Comparison of ENCODE assay signal across 10 cellular contexts in genomic region chr14:101834387-101835165, GRCh38.
DNase-seq lines count a peak whose midpoint lies in the region; ATAC-seq, FAIRE-seq and TF ChIP-seq lines count a peak whose summit lies in the region.
"Had no signal": no experiment of that assay in that cellular context is flagged by ENCODE, and none has a peak within 500 bp of the region (broad histone marks: within the 10 kb centered on the region; RNA-seq: fewer than 3 reads in every experiment).

No MANE protein-coding gene starts in this region.

- H3K79me2 ChIP-seq in SK-N-SH (ENCODE audit: insufficient read depth) (peaks cover 100% of the 10 kb centered on the region), keratinocyte (ENCODE audit: control insufficient read depth, insufficient read depth, low read length) (peaks cover 74% of the 10 kb centered on the region)

- no peak for TF ChIP-seq RAD21 in SK-N-SH (IDR thresholded peaks at IDR 0.05; ENCODE audit: low read length)

- POLR2A ChIA-PET in SK-N-SH (lab: Yijun Ruan, JAX), result no interaction called here

- FAIRE-seq in keratinocyte (lab: Jason Lieb, UNC), result no peak

- peaks cover 18% of the 10 kb centered on the region for H3K36me3 Mint-ChIP-seq in activated naive CD8-positive, alpha-beta T cell treated with anti-CD3 and anti-CD28 coated beads, Interleukin-2, amount 50 U/mL, for 24 hours (ENCODE audit: low read depth)

- no peaks in the 10 kb centered on the region for H3K9me2 ChIP-seq in SK-N-SH

- H3K4me3 ChIP-seq in SK-N-SH (ENCODE audit: low read depth in 2 of 2, low read length in 1 of 2), result no peak overlapping the region
- H3K4me3 ChIP-seq in keratinocyte (ENCODE audit: control insufficient read depth in 2 of 3, extremely low read depth in 1 of 3, insufficient read depth in 2 of 3, low read depth in 1 of 3, low read length in 3 of 3), result no peak overlapping the region

- H3F3A ChIP-seq in SK-N-SH (replicated peaks; ENCODE audit: insufficient read depth), result no peaks in the 10 kb centered on the region

- no peak overlapping the region for H3K4me3 Mint-ChIP-seq in activated naive CD8-positive, alpha-beta T cell treated with anti-CD3 and anti-CD28 coated beads, Interleukin-2, amount 50 U/mL, for 24 hours

- H4K20me1 ChIP-seq in SK-N-SH (ENCODE audit: insufficient read depth) (peaks cover 55% of the 10 kb centered on the region), keratinocyte (ENCODE audit: control insufficient read depth, extremely low read depth, insufficient read depth, low read length) (peaks cover 3% of the 10 kb centered on the region)

- CTCF ChIA-PET in SK-N-SH (lab: Yijun Ruan, JAX), result no interaction called here

- H3K9me3 Mint-ChIP-seq in activated naive CD8-positive, alpha-beta T cell treated with anti-CD3 and anti-CD28 coated beads, Interleukin-2, amount 50 U/mL, for 24 hours, result no peaks in the 10 kb centered on the region

- no peak for ATAC-seq in SK-N-SH treated with all-trans-retinoic acid at 6 μM for 48 hours
- ATAC-seq in activated naive CD8-positive, alpha-beta T cell treated with anti-CD3 and anti-CD28 coated beads, Interleukin-2, amount 50 U/mL, for 24 hours, result no peak
- no peak for ATAC-seq in HG02571 (IDR thresholded peaks at IDR 0.05; ENCODE audit: unreplicated experiment)

- TF ChIP-seq CTCF in SK-N-SH (IDR thresholded peaks at IDR 0.05) (no peak), keratinocyte (optimal IDR thresholded peaks at IDR 0.05 in 1 of 3, IDR thresholded peaks at IDR 0.05 in 1 of 3, conservative IDR thresholded peaks at IDR 0.05 in 1 of 3; ENCODE audit: extremely low read depth in 1 of 3, insufficient read depth in 2 of 3, low read length in 3 of 3) (no peak)

- H3K9me1 ChIP-seq in keratinocyte (ENCODE audit: control insufficient read depth, extremely low read depth, insufficient read depth, low read length), result no peaks in the 10 kb centered on the region

- H3K9me3 ChIP-seq in SK-N-SH (no peaks in the 10 kb centered on the region), keratinocyte (ENCODE audit: control insufficient read depth, low read depth, low read length) (no peaks in the 10 kb centered on the region)

- H3K36me3 ChIP-seq in SK-N-SH (replicated peaks in 1 of 2; ENCODE audit: control insufficient read depth in 1 of 2, insufficient read depth in 2 of 2, low read length in 1 of 2), result peaks cover 7 to 22% of the 10 kb centered on the region in 2 experiments
- H3K36me3 ChIP-seq in keratinocyte (ENCODE audit: control insufficient read depth in 2 of 2, extremely low read depth in 1 of 2, insufficient read depth in 2 of 2, low read length in 2 of 2), result peaks cover 1 to 2% of the 10 kb centered on the region in 2 experiments

- no peaks in the 10 kb centered on the region for H3K27me3 Mint-ChIP-seq in activated naive CD8-positive, alpha-beta T cell treated with anti-CD3 and anti-CD28 coated beads, Interleukin-2, amount 50 U/mL, for 24 hours

- TF ChIP-seq EP300 in SK-N-SH (IDR thresholded peaks at IDR 0.05; ENCODE audit: borderline replicate concordance in 1 of 2, low read depth in 1 of 2, low read length in 1 of 2), result no peak

- peak overlapping the region; percentile 52 for H3K27ac Mint-ChIP-seq in activated naive CD8-positive, alpha-beta T cell treated with anti-CD3 and anti-CD28 coated beads, Interleukin-2, amount 50 U/mL, for 24 hours

- H3K27ac ChIP-seq in SK-N-SH (ENCODE audit: low read depth in 2 of 2, low read length in 1 of 2) (peak overlapping the region in 1 of 2 experiments; percentile 67; a peak in 2 of 4 replicates), keratinocyte (ENCODE audit: control insufficient read depth, insufficient read depth, low read length) (peak overlapping the region; percentile 19)

- 73% methylated on average over 6 of the region's 6 CpGs for WGBS in SK-N-SH (ENCODE audit: low lambda C conversion rate)

- DNase-seq in SK-N-SH (no peak), keratinocyte (ENCODE audit: low read depth, low spot score) (no peak), smooth muscle cell of the brain vasculature (ENCODE audit: low read depth, low spot score) (peak; percentile 6), NAMALWA (ENCODE audit: low spot score) (no peak), NK-92 (lab: John Stamatoyannopoulos, UW; ENCODE audit: unreplicated experiment) (no peak)
- DNase-seq in activated naive CD8-positive, alpha-beta T cell treated with anti-CD3 and anti-CD28 coated beads, Interleukin-2, amount 50 U/mL, for 24 hours, result no peak
- DNase-seq: 8988T, NCI-H446 treated with DMSO at 0.1 percent for 48 hours had no signal

- peaks cover 10 to 59% of the 10 kb centered on the region in 2 experiments for H3K4me1 ChIP-seq in SK-N-SH (ENCODE audit: control insufficient read depth in 1 of 2, insufficient read depth in 2 of 2, low read depth in 1 of 2, low read length in 1 of 2)
- H3K4me1 ChIP-seq in keratinocyte (ENCODE audit: control insufficient read depth, extremely low read depth, insufficient read depth, low read length), result peaks cover 2% of the 10 kb centered on the region

- H3K4me2 ChIP-seq in SK-N-SH (no peak overlapping the region), keratinocyte (ENCODE audit: control insufficient read depth, extremely low read depth, insufficient read depth, low read depth, low read length) (no peak overlapping the region)

- H3K27me3 ChIP-seq in SK-N-SH (ENCODE audit: insufficient read depth), result no peaks in the 10 kb centered on the region
- no peaks in the 10 kb centered on the region for H3K27me3 ChIP-seq in keratinocyte (ENCODE audit: control insufficient read depth, extremely low read depth, insufficient read depth, low read length)

- H3K9ac ChIP-seq in SK-N-SH (no peak overlapping the region), keratinocyte (ENCODE audit: control insufficient read depth, extremely low read depth, insufficient read depth, low read length) (no peak overlapping the region)

- H3K4me1 Mint-ChIP-seq in activated naive CD8-positive, alpha-beta T cell treated with anti-CD3 and anti-CD28 coated beads, Interleukin-2, amount 50 U/mL, for 24 hours, result peaks cover 93% of the 10 kb centered on the region

- dilution Hi-C loops in keratinocyte (cut with MboI; ENCODE audit: extremely low pct_ligation_motif_present, low sequenced_read_pairs), result no loop called here

- H2AFZ ChIP-seq in SK-N-SH (ENCODE audit: low read depth), result no peak overlapping the region
- H2AFZ ChIP-seq in keratinocyte (ENCODE audit: control insufficient read depth, low read length), result no peak overlapping the region

TF ChIP-seq in SK-N-SH treated with all-trans-retinoic acid at 6 μM for 48 hours, 23 proteins besides CTCF, POLR2A, EP300 and RAD21:
- TF ChIP-seq TCF4 (CRISPR knock-in tag; IDR thresholded peaks at IDR 0.05; ENCODE audit: borderline replicate concordance), result no peak
- 0 out of 2 replicates have a peak, but pooled peaks have one; percentile 20 for TF ChIP-seq CREB5 (CRISPR knock-in tag; IDR thresholded peaks at IDR 0.05; ENCODE audit: low read depth)

TF ChIP-seq in SK-N-SH, 30 proteins besides CTCF, POLR2A, EP300 and RAD21:
- TF ChIP-seq POLR2AphosphoS5 (IDR thresholded peaks at IDR 0.05; ENCODE audit: low read depth, low read length) (no peak), SIN3A (IDR thresholded peaks at IDR 0.05; ENCODE audit: borderline replicate concordance, low read depth, low read length) (no peak), TAF1 (IDR thresholded peaks at IDR 0.05; ENCODE audit: borderline replicate concordance, low read depth, low read length) (no peak), MEF2A (IDR thresholded peaks at IDR 0.05; ENCODE audit: borderline replicate concordance, low read depth) (no peak), CHD2 (IDR thresholded peaks at IDR 0.05; ENCODE audit: low read length, partially characterized antibody) (no peak), RXRA (IDR thresholded peaks at IDR 0.05; ENCODE audit: borderline replicate concordance, low read depth) (no peak), JUND (IDR thresholded peaks at IDR 0.05) (no peak), MAX (IDR thresholded peaks at IDR 0.05; ENCODE audit: low read depth) (no peak), YY1 (IDR thresholded peaks at IDR 0.05; ENCODE audit: low read depth) (no peak)
